ENCODE assay signal across 14 cellular contexts in the genomic region with DNA sequence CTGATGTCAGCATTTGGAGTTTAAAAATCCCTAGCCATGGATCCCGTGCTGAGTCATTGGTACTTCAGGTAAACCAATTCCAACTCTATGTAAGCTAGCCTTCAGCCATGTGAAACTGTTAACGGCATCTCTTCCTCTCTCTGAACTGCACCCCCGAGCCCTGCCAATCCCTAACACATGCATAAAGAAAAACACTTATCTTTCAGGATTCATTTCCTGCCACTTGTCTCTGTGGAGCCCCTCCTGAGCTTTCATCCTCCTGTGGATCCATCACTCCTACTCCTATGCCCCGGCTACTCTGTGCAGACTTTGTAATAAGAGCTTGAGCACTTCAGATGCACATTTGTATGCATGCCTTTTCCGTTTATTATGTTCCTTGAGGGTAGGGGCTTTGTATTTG.
DNase-seq lines count a peak whose midpoint lies in the region; ATAC-seq and TF ChIP-seq lines count a peak whose summit lies in the region.
"Had no signal": no experiment of that assay in that cellular context is flagged by ENCODE, and none has a peak within 500 bp of the region (broad histone marks: within the 10 kb centered on the region; RNA-seq: fewer than 3 reads in every experiment).

No MANE protein-coding gene starts in this region.

- no peaks in the 10 kb centered on the region for H3K36me3 ChIP-seq in CD4-positive, alpha-beta memory T cell (ENCODE audit: insufficient read depth, low read length)
- H3K36me3 ChIP-seq in brain microvascular endothelial cell (replicated peaks) = no peaks in the 10 kb centered on the region

- no peak overlapping the region for H3K4me3 ChIP-seq in CD4-positive, alpha-beta memory T cell (ENCODE audit: low read length in 2 of 2)
- H3K4me3 ChIP-seq in brain microvascular endothelial cell (ENCODE audit: low read depth, low read length) = no peak overlapping the region
- H3K4me3 ChIP-seq: dorsolateral prefrontal cortex had no signal

- H3K9me3 Mint-ChIP-seq in CD4-positive, alpha-beta memory T cell = no peaks in the 10 kb centered on the region
- H3K9me3 Mint-ChIP-seq in HFFc6 (no peaks in the 10 kb centered on the region), memory B cell (no peaks in the 10 kb centered on the region)
- H3K9me3 Mint-ChIP-seq: activated B cell treated with CpG ODN at 0.5 μM for 24 hours had no signal

- H3K27ac Mint-ChIP-seq in CD4-positive, alpha-beta memory T cell = peak overlapping the region; percentile 11 to 78 (median 53)
- H3K27ac Mint-ChIP-seq in HFFc6 (peak overlapping the region; percentile 8; the same call in 1 of the 2 replicates), memory B cell (peak overlapping the region; percentile 84)

- H3K4me1 ChIP-seq in CD4-positive, alpha-beta memory T cell (ENCODE audit: insufficient read depth, low read length) = peaks cover 76% of the 10 kb centered on the region

- TF ChIP-seq CTCF in HFFc6 (IDR thresholded peaks at IDR 0.05) = no peak
- TF ChIP-seq CTCF in VCaP (conservative IDR thresholded peaks at IDR 0.05) = no peak
- TF ChIP-seq CTCF in brain microvascular endothelial cell (IDR thresholded peaks at IDR 0.05; ENCODE audit: low read depth, low read length, missing control alignments) = no peak

- no peak overlapping the region for H3K27ac ChIP-seq in CD4-positive, alpha-beta memory T cell (ENCODE audit: low read depth, low read length)
- H3K27ac ChIP-seq in VCaP (peak overlapping the region; percentile 83), brain microvascular endothelial cell (no peak overlapping the region)
- H3K27ac ChIP-seq: dorsolateral prefrontal cortex had no signal

- CTCF ChIA-PET in CD4-positive, alpha-beta memory T cell (lab: Charles Lee; ENCODE audit: partially characterized antibody) = interaction anchor here (0.9 to 3.6 kb wide), 5 partner anchors 9 to 203 kb away, joined by 3 to 19 read pairs (median 9); no protein-coding TSS in a partner anchor

- POLR2A ChIA-PET in CD4-positive, alpha-beta memory T cell (lab: Charles Lee; ENCODE audit: partially characterized antibody) = interaction anchor here (1.2 kb wide), 1 partner anchor 9 kb away, joined by 3 read pairs; no protein-coding TSS in a partner anchor

- H3K9me3 ChIP-seq in CD4-positive, alpha-beta memory T cell (ENCODE audit: control insufficient read depth in 1 of 2, low read length in 2 of 2) = no peaks in the 10 kb centered on the region

- in situ Hi-C loops in brain microvascular endothelial cell (cut with HindIII; ENCODE audit: low pct_ligation_motif_present, low sequenced_read_pairs) = no loop called here

- intact Hi-C loops in CD4-positive, alpha-beta memory T cell (cut with micrococcal nuclease) = no loop called here

- peak overlapping the region in 5 of 8 donors; percentile 3 to 67 (median 20) for H3K4me3 Mint-ChIP-seq in CD4-positive, alpha-beta memory T cell
- H3K4me3 Mint-ChIP-seq in HFFc6 (peak overlapping the region; percentile 17; the same call in 1 of the 2 replicates), memory B cell (peak overlapping the region; percentile 32)
- H3K4me3 Mint-ChIP-seq: activated B cell treated with CpG ODN at 0.5 μM for 24 hours had no signal

- H3K36me3 Mint-ChIP-seq in CD4-positive, alpha-beta memory T cell = peaks cover 0 to 5% of the 10 kb centered on the region in 2 donors
- H3K36me3 Mint-ChIP-seq in HFFc6 (ENCODE audit: low read depth) = no peaks in the 10 kb centered on the region
- H3K36me3 Mint-ChIP-seq in memory B cell = peaks cover 6% of the 10 kb centered on the region

- H3K4me1 Mint-ChIP-seq in CD4-positive, alpha-beta memory T cell = peaks cover 72 to 98% (median 87%) of the 10 kb centered on the region in 4 donors
- H3K4me1 Mint-ChIP-seq in HFFc6 (ENCODE audit: low read depth) (peaks cover 59% of the 10 kb centered on the region), memory B cell (peaks cover 46% of the 10 kb centered on the region)

- ATAC-seq in memory B cell (ENCODE audit: low read depth) (no peak), SK-N-SH treated with all-trans-retinoic acid at 6 μM for 48 hours (no peak)

- H3K27me3 Mint-ChIP-seq in CD4-positive, alpha-beta memory T cell = no peaks in the 10 kb centered on the region
- H3K27me3 Mint-ChIP-seq in HFFc6 (ENCODE audit: insufficient read depth) (peaks cover 2% of the 10 kb centered on the region; the same call in 1 of the 2 replicates), memory B cell (no peaks in the 10 kb centered on the region)
- H3K27me3 Mint-ChIP-seq: activated B cell treated with CpG ODN at 0.5 μM for 24 hours had no signal

- H3K27me3 ChIP-seq in CD4-positive, alpha-beta memory T cell (ENCODE audit: insufficient read depth, low read length) = no peaks in the 10 kb centered on the region
- H3K27me3 ChIP-seq in brain microvascular endothelial cell (replicated peaks) = no peaks in the 10 kb centered on the region

- DNase-seq in CD4-positive, alpha-beta memory T cell = no peak
- DNase-seq in HFFc6 = no peak
- no peak for DNase-seq in memory B cell (ENCODE audit: low spot score in 2 of 2)
- DNase-seq in stimulated activated CD4-positive, alpha-beta T cell treated with anti-CD3 and anti-CD28 coated beads, Interleukin-15, amount 100 ng/mL, for 24 hours = no peak
- no peak for DNase-seq in brain microvascular endothelial cell
- DNase-seq in cerebellum (ENCODE audit: low spot score) = no peak
- DNase-seq: activated B cell treated with CpG ODN at 0.5 μM for 24 hours, activated gamma-delta T cell treated with Interleukin-2 at 50 U/mL for 16 hours, COR-L47, dorsolateral prefrontal cortex, hippocampal formation, OCI-M1 had no signal

TF ChIP-seq in SK-N-SH treated with all-trans-retinoic acid at 6 μM for 48 hours, 23 proteins besides CTCF, POLR2A, EP300 and RAD21:
- TF ChIP-seq GLIS3 (CRISPR knock-in tag; IDR thresholded peaks at IDR 0.05) = no peak

Comparison
In these comparisons a context has a peak if more than half of its experiments do, and no peak if none do; other contexts are left out.
1. H3K27ac Mint-ChIP-seq: peak in every context shown above with its lines; median percentile 84 in memory B cell; 53 in CD4-positive, alpha-beta memory T cell; 8 in HFFc6.